Comparison of ENCODE assay signal across 19 cellular contexts in genomic region chr12:48631071-48631470, GRCh38.
"Had no signal": no experiment of that assay in that cellular context is flagged by ENCODE, and none has a peak within 500 bp of the region (broad histone marks: within the 10 kb centered on the region; RNA-seq: fewer than 3 reads in every experiment).

No MANE protein-coding gene starts in this region.

- H3K4me3 Mint-ChIP-seq: natural killer cell; stimulated activated naive B cell treated with anti-CD40 and anti-IgM and Interleukin-4, amounts not matched to agents 10 μg/mL and 1 μg/mL and 100 μg/mL, for 72 hours had no signal

- DNase-seq: effector memory CD4-positive, alpha-beta T cell; gastrocnemius medialis; heart right ventricle; hypothalamus; left ventricle myocardium inferior; mesenchymal stem cell; mucosa of descending colon; natural killer cell; psoas muscle; stimulated activated CD4-positive, alpha-beta T cell treated with anti-CD3 and anti-CD28 coated beads, Interleukin-2, amount 100 ng/mL, for 24 hours; stimulated activated CD4-positive, alpha-beta T cell treated with anti-CD3 and anti-CD28 coated beads, Interleukin-4, amount 100 ng/mL, for 4 hours; stimulated activated naive B cell treated with anti-CD40 and anti-IgM and Interleukin-4, amounts not matched to agents 10 μg/mL and 1 μg/mL and 100 μg/mL, for 72 hours; stomach; substantia nigra; transverse colon had no signal

- H3K4me1 Mint-ChIP-seq: natural killer cell; stimulated activated naive B cell treated with anti-CD40 and anti-IgM and Interleukin-4, amounts not matched to agents 10 μg/mL and 1 μg/mL and 100 μg/mL, for 72 hours had no signal

- H3K4me3 ChIP-seq: esophagus muscularis mucosa, gastrocnemius medialis, heart right ventricle, left ventricle myocardium inferior, lung, mucosa of descending colon, psoas muscle, stomach, thoracic aorta, transverse colon had no signal

- H3K36me3 Mint-ChIP-seq: natural killer cell; stimulated activated naive B cell treated with anti-CD40 and anti-IgM and Interleukin-4, amounts not matched to agents 10 μg/mL and 1 μg/mL and 100 μg/mL, for 72 hours had no signal

- H3K9me3 Mint-ChIP-seq: natural killer cell; stimulated activated naive B cell treated with anti-CD40 and anti-IgM and Interleukin-4, amounts not matched to agents 10 μg/mL and 1 μg/mL and 100 μg/mL, for 72 hours had no signal

- H3K27ac Mint-ChIP-seq: natural killer cell; stimulated activated naive B cell treated with anti-CD40 and anti-IgM and Interleukin-4, amounts not matched to agents 10 μg/mL and 1 μg/mL and 100 μg/mL, for 72 hours had no signal

- ATAC-seq: gastrocnemius medialis; heart right ventricle; mucosa of descending colon; natural killer cell; psoas muscle; sciatic nerve; stimulated activated naive B cell treated with anti-CD40 and anti-IgM and Interleukin-4, amounts not matched to agents 10 μg/mL and 1 μg/mL and 100 μg/mL, for 72 hours had no signal
